In genomic region chr1:219933763-219934162, GRCh38 we compare ENCODE assay signal across 19 cellular contexts. TPM values are rescaled to one million over a fixed set of nuclear protein-coding genes. Genes with fewer than 3 reads are reported as not detected.
A peak's percentile ranks its signal among the peaks of the same experiment; 100 is the strongest.
DNase-seq lines count a peak whose midpoint lies in the region; ATAC-seq, FAIRE-seq and TF ChIP-seq lines count a peak whose summit lies in the region.
"Not testable (repeated sequence)": the region's sequence is repeated elsewhere in the genome, so short reads cannot be mapped to it uniquely, and the experiment has no call there.
"Had no signal": no experiment of that assay in that cellular context is flagged by ENCODE, and none has a peak within 500 bp of the region (broad histone marks: within the 10 kb centered on the region; RNA-seq: fewer than 3 reads in every experiment).

No MANE protein-coding gene starts in this region.

- not testable (repeated sequence) for TF ChIP-seq CTCF in K562 (IDR thresholded peaks at IDR 0.05 in 2 of 3, conservative IDR thresholded peaks at IDR 0.05 in 1 of 3; ENCODE audit: insufficient read depth in 2 of 3, low read depth in 1 of 3, low read length in 3 of 3); liver (IDR thresholded peaks at IDR 0.05; ENCODE audit: low read depth, low read length, missing input control); right lobe of liver (IDR thresholded peaks at IDR 0.05)

- POLR2A ChIA-PET in K562 (lab: Yijun Ruan, JAX): interaction anchor here (1.0 kb wide), 1 partner anchor 13 kb away, joined by 3 read pairs; no protein-coding TSS in a partner anchor

- in situ Hi-C loops in K562 (cut with MboI): not testable (repeated sequence)

- H3K9me1 ChIP-seq in K562 (ENCODE audit: control insufficient read depth, insufficient read depth, low read length): not testable (repeated sequence)

- H3K27me3 ChIP-seq in MG63; K562 (ENCODE audit: control insufficient read depth in 2 of 2, insufficient read depth in 2 of 2, low read length in 2 of 2); liver (ENCODE audit: control insufficient read depth in 4 of 4, insufficient read depth in 4 of 4, low read length in 3 of 4); right lobe of liver: not testable (repeated sequence)

- not testable (repeated sequence) for TF ChIP-seq EP300 in K562 (IDR thresholded peaks at IDR 0.05; ENCODE audit: low read length)

- not testable (repeated sequence) for H3K9me3 ChIP-seq in MG63; K562 (replicated peaks; ENCODE audit: control insufficient read depth, insufficient read depth, low read depth, low read length); liver (ENCODE audit: control insufficient read depth in 4 of 4, low read length in 3 of 4); right lobe of liver

- H2AFZ ChIP-seq in K562 (ENCODE audit: low read depth, low read length): not testable (repeated sequence)

- TF ChIP-seq RAD21 in K562 (CRISPR knock-in tag; conservative IDR thresholded peaks at IDR 0.05 in 1 of 2, IDR thresholded peaks at IDR 0.05 in 1 of 2): not testable (repeated sequence)
- peak in 1 of 2 donors; percentile 4 for TF ChIP-seq RAD21 in liver (IDR thresholded peaks at IDR 0.05)

- not testable (repeated sequence) for H3K4me2 ChIP-seq in K562 (ENCODE audit: insufficient read depth, low read length)

- H3K9ac ChIP-seq in K562 (ENCODE audit: insufficient read depth in 1 of 2, low read depth in 2 of 2, low read length in 2 of 2); liver (ENCODE audit: low read depth in 1 of 2, low read length in 2 of 2): not testable (repeated sequence)

- WGBS in K562 (ENCODE audit: insufficient coverage, low coverage, missing lambda C conversion rate): 68% methylated on average over 11 of the region's 11 CpGs
- 36% methylated on average over 11 of the region's 11 CpGs for WGBS in liver
- WGBS in right lobe of liver (ENCODE audit: insufficient coverage, low coverage, low lambda C conversion rate, missing lambda C conversion rate): 41% methylated on average over 6 of the region's 11 CpGs

- intact Hi-C loops in K562 (cut with micrococcal nuclease); Right ventricle myocardium inferior (cut with DNase I); right lobe of liver (cut with DNase I): not testable (repeated sequence)

- TF ChIP-seq POLR2A in K562 (conservative IDR thresholded peaks at IDR 0.05); right lobe of liver (IDR thresholded peaks at IDR 0.05): not testable (repeated sequence)

- not testable (repeated sequence) for ATAC-seq in K562, Right ventricle myocardium inferior
- ATAC-seq in left lobe of liver (peak; percentile 24), right lobe of liver (peak in 3 of 4 donors; percentile 23 to 38 (median 24))

- not testable (repeated sequence) for H3K36me3 ChIP-seq in MG63; K562 (ENCODE audit: control insufficient read depth, insufficient read depth, low read length); liver (ENCODE audit: control insufficient read depth in 4 of 4, insufficient read depth in 3 of 4, low read depth in 1 of 4, low read length in 3 of 4); right lobe of liver

- FAIRE-seq in K562 (lab: Jason Lieb, UNC): not testable (repeated sequence)

- CTCF ChIA-PET in K562 (lab: Yijun Ruan, JAX; ENCODE audit: low intra/inter-chr PET ratio): interaction anchor here (0.6 kb wide), 1 partner anchor 12 kb away, joined by 3 read pairs; no protein-coding TSS in a partner anchor

- not testable (repeated sequence) for BruUV-seq in K562 (replicated peaks; lab: Mats Ljungman, UMichigan)

- H4K20me1 ChIP-seq in K562 (replicated peaks; ENCODE audit: control insufficient read depth, insufficient read depth, low read length): not testable (repeated sequence)

- not testable (repeated sequence) for H3K27ac ChIP-seq in K562 (ENCODE audit: extremely low read depth, low read depth, low read length); liver (ENCODE audit: low read depth in 1 of 2, low read length in 2 of 2)
- peak overlapping the region in 1 of 3 donors; percentile 30 for H3K27ac ChIP-seq in right lobe of liver

- not testable (repeated sequence) for H3K79me2 ChIP-seq in K562 (ENCODE audit: control insufficient read depth, insufficient read depth, low read length)

- H3K4me1 ChIP-seq in K562 (replicated peaks in 1 of 2; ENCODE audit: control insufficient read depth in 2 of 2, insufficient read depth in 2 of 2, low read length in 2 of 2): peaks cover 20 to 25% of the 10 kb centered on the region in 2 experiments; a peak in 4 of 5 replicates
- H3K4me1 ChIP-seq in liver (ENCODE audit: control insufficient read depth in 4 of 4, insufficient read depth in 4 of 4, low read length in 3 of 4): peaks cover 4 to 34% (median 26%) of the 10 kb centered on the region in 4 donors
- peaks cover 0 to 37% (median 11%) of the 10 kb centered on the region in 4 donors for H3K4me1 ChIP-seq in right lobe of liver

- DNase-seq in MG63: peak; percentile 58
- not testable (repeated sequence) for DNase-seq in K562 (ENCODE audit: extremely low read depth in 1 of 4, low spot score in 3 of 4)
- DNase-seq in Right ventricle myocardium inferior (ENCODE audit: missing footprints): peak; percentile 57
- peak; percentile 75 for DNase-seq in left lobe of liver (ENCODE audit: low spot score)
- peak; percentile 39 to 71 (median 68) for DNase-seq in right lobe of liver

- H3K4me3 ChIP-seq in MG63; K562; liver (ENCODE audit: low read depth in 1 of 3, low read length in 3 of 3); right lobe of liver: not testable (repeated sequence)

TF ChIP-seq in K562, 482 proteins besides CTCF, POLR2A, EP300 and RAD21:
- peak; percentile 49; the same call in 1 of the 2 replicates for TF ChIP-seq EGR1 (conservative IDR thresholded peaks at IDR 0.05)

TF ChIP-seq in liver, 16 proteins besides CTCF, POLR2A, EP300 and RAD21:
- peak in 1 of 2 donors; percentile 19 for TF ChIP-seq JUND (IDR thresholded peaks at IDR 0.05)
- peak; percentile 15 for TF ChIP-seq ATF3 (IDR thresholded peaks at IDR 0.05)
- TF ChIP-seq RXRA (IDR thresholded peaks at IDR 0.05): peak; percentile 51 to 64
- peak; percentile 17 to 27 for TF ChIP-seq HNF4A (conservative IDR thresholded peaks at IDR 0.05)
- peak; percentile 21 for TF ChIP-seq NR2F2 (IDR thresholded peaks at IDR 0.05)
- TF ChIP-seq SP1 (IDR thresholded peaks at IDR 0.05): peak; percentile 36

RNA-seq across cellular contexts. Expression of gene SLC30A10, which starts 5.4 kb away (rescaled TPM):
- total RNA-seq in MG63 (2014; rRNA removed; shearing (Covaris generic); ENCODE audit: low replicate concordance): 2.1 TPM in 1 of 2 replicates, not detected in the other
- 24.4 and 39.4 TPM in 2 replicates for total RNA-seq in K562 (2011; cell fraction: chromatin; rRNA removed; ENCODE audit: low replicate concordance)
- 18.3 and 27.1 TPM in 2 replicates for total RNA-seq in K562 (2011; cell fraction: nucleolus; rRNA removed)
- 29.8 and 32.1 TPM in 2 replicates for total RNA-seq in K562 (2011; cell fraction: nucleoplasm; rRNA removed)
- 5.9 and 7.4 TPM in 2 replicates for total RNA-seq in K562 (2014; rRNA removed)
- total RNA-seq in K562 (2014; rRNA removed; fragmentation: Illumina TruSeq; extraction: Trizol): 7.1 and 8.1 TPM in 2 replicates
- total RNA-seq in K562 (2015; rRNA removed; fragmentation: Illumina TruSeq; extraction: Trizol): 3.5 and 3.9 TPM in 2 replicates
- total RNA-seq in K562 (2021): 8.8 and 9.4 TPM in 2 replicates
- 8.9 and 11.3 TPM in 2 replicates for polyA plus RNA-seq in K562 (2011; rRNA removed)
- polyA plus RNA-seq in K562 (2011; cell fraction: cytosol; rRNA removed): 4.9 and 8.9 TPM in 2 replicates
- polyA plus RNA-seq in K562 (2011; cell fraction: nucleus; rRNA removed): 18.4 and 35.5 TPM in 2 replicates
- 3.2 and 5.9 TPM in 2 replicates for polyA plus RNA-seq in K562 (2012)
- 8.0 and 8.4 TPM in 2 replicates for polyA plus RNA-seq in K562 (2014; fragmentation: Illumina TruSeq; extraction: Trizol)
- 1 to 10 TPM; 2.6 to 3.8 TPM for polyA plus RNA-seq in K562 (2014; fragmentation: Nextera tagmentation; extraction: Ambion mirVana)
- polyA plus RNA-seq in K562 (2014; rRNA removed): 9.5 and 10.5 TPM in 2 replicates
- polyA minus RNA-seq in K562 (2011; rRNA and poly(A)+ RNA removed): 6.9 and 7.9 TPM in 2 replicates
- 3.4 and 5.9 TPM in 2 replicates for polyA minus RNA-seq in K562 (2011; cell fraction: cytosol; rRNA and poly(A)+ RNA removed)
- 6.9 and 9.4 TPM in 2 replicates for polyA minus RNA-seq in K562 (2011; cell fraction: nucleus; rRNA and poly(A)+ RNA removed)
- total RNA-seq in Right ventricle myocardium inferior: 0.43 TPM
- 59.4 TPM for total RNA-seq in left lobe of liver
- total RNA-seq in liver: 10 to 100 TPM; 56.5 to 90.9 TPM
- 10 to 100 TPM; 18.5 to 18.8 TPM for polyA plus RNA-seq in liver
- total RNA-seq in right lobe of liver: 10 to 100 TPM; 25.5 to 55.5 (median 36.6) TPM
- total RNA-seq: A172; A673; B cell; Calu3; CD4-positive, alpha-beta memory T cell; CD4-positive, alpha-beta T cell; CD4-positive, CD25-positive, alpha-beta regulatory T cell; CD8-positive, alpha-beta memory T cell; CD8-positive, alpha-beta T cell; Daoy had no signal
- polyA plus RNA-seq: AG04450; BJ; CD14-positive monocyte; CD4-positive, alpha-beta memory T cell; CD4-positive, CD25-positive, alpha-beta regulatory T cell; CD8-positive, alpha-beta memory T cell had no signal
